In genomic region chr10:178208-178607, GRCh38 we compare ENCODE assay signal across 10 cellular contexts. TPM values are rescaled to one million over a fixed set of nuclear protein-coding genes. Genes with fewer than 3 reads are reported as not detected.
DNase-seq lines count a peak whose midpoint lies in the region; ATAC-seq and TF ChIP-seq lines count a peak whose summit lies in the region.
"Had no signal": no experiment of that assay in that cellular context is flagged by ENCODE, and none has a peak within 500 bp of the region (broad histone marks: within the 10 kb centered on the region; RNA-seq: fewer than 3 reads in every experiment).

No MANE protein-coding gene starts in this region.

- TF ChIP-seq CTCF in epithelial cell of proximal tubule (conservative IDR thresholded peaks at IDR 0.05; ENCODE audit: low read depth, low read length) = peak; percentile 41

- no peaks in the 10 kb centered on the region for H3K27me3 Mint-ChIP-seq in activated T-cell treated with anti-CD3 and anti-CD28 coated beads, Interleukin-2, amount 50 U/mL, for 24 hours
- H3K27me3 Mint-ChIP-seq: CD8-positive, alpha-beta memory T cell had no signal

- peak; percentile 20 for ATAC-seq in sciatic nerve
- ATAC-seq in GM18909 (IDR thresholded peaks at IDR 0.05; ENCODE audit: poor library complexity, unreplicated experiment) = no peak
- no peak for ATAC-seq in HG03159 (IDR thresholded peaks at IDR 0.05; ENCODE audit: unreplicated experiment)

- no peak overlapping the region for H3K4me3 Mint-ChIP-seq in activated T-cell treated with anti-CD3 and anti-CD28 coated beads, Interleukin-2, amount 50 U/mL, for 24 hours
- H3K4me3 Mint-ChIP-seq: CD8-positive, alpha-beta memory T cell; T-helper 1 cell treated with Interleukin-12 subunit alpha and Interleukin-12 subunit beta and Interleukin-4 antibody, amounts not matched to agents 30 μg/mL and 1 μg/mL, for 36 hours had no signal

- no peak overlapping the region for H3K27ac Mint-ChIP-seq in activated T-cell treated with anti-CD3 and anti-CD28 coated beads, Interleukin-2, amount 50 U/mL, for 24 hours
- H3K27ac Mint-ChIP-seq: T-helper 1 cell treated with Interleukin-12 subunit alpha and Interleukin-12 subunit beta and Interleukin-4 antibody, amounts not matched to agents 30 μg/mL and 1 μg/mL, for 36 hours had no signal

- H3K9me3 Mint-ChIP-seq in activated T-cell treated with anti-CD3 and anti-CD28 coated beads, Interleukin-2, amount 50 U/mL, for 24 hours = peaks cover 2% of the 10 kb centered on the region
- H3K9me3 Mint-ChIP-seq: CD8-positive, alpha-beta memory T cell had no signal

- intact Hi-C loops in sciatic nerve (cut with DNase I) = no loop called here

- DNase-seq in NCI-H2029 (lab: John Stamatoyannopoulos, UW) = peak; percentile 5
- DNase-seq in NCI-H2029 treated with DMSO at 0.1 percent for 48 hours (lab: John Stamatoyannopoulos, UW) = no peak
- DNase-seq in NCI-H446 treated with DMSO at 0.1 percent for 48 hours (lab: John Stamatoyannopoulos, UW) = peak; percentile 23
- no peak for DNase-seq in epithelial cell of proximal tubule (ENCODE audit: low read depth)
- no peak for DNase-seq in sciatic nerve (ENCODE audit: low spot score)
- no peak for DNase-seq in activated T-cell treated with anti-CD3 and anti-CD28 coated beads, Interleukin-2, amount 50 U/mL, for 24 hours

- peaks cover 28% of the 10 kb centered on the region for H3K36me3 Mint-ChIP-seq in activated T-cell treated with anti-CD3 and anti-CD28 coated beads, Interleukin-2, amount 50 U/mL, for 24 hours (ENCODE audit: low read depth)

- H3K4me3 ChIP-seq in epithelial cell of proximal tubule (ENCODE audit: low read depth, low read length) = no peak overlapping the region

- peaks cover 30% of the 10 kb centered on the region for H3K4me1 Mint-ChIP-seq in activated T-cell treated with anti-CD3 and anti-CD28 coated beads, Interleukin-2, amount 50 U/mL, for 24 hours (ENCODE audit: low read depth)

RNA-seq across cellular contexts. Expression of gene ZMYND11, which starts 43.0 kb away (rescaled TPM):
- total RNA-seq in epithelial cell of proximal tubule (25.5 and 33.8 TPM in 2 replicates), sciatic nerve (106 TPM)

Comparison
In these comparisons a context has a peak if more than half of its experiments do, and no peak if none do; other contexts are left out.
1. DNase-seq: peak in NCI-H2029 (single experiment) and NCI-H446 treated with DMSO at 0.1 percent for 48 hours (single experiment); none in NCI-H2029 treated with DMSO at 0.1 percent for 48 hours (single experiment), epithelial cell of proximal tubule (single experiment), sciatic nerve (single experiment) and activated T-cell treated with anti-CD3 and anti-CD28 coated beads, Interleukin-2, amount 50 U/mL, for 24 hours (single experiment).